33 cellular contexts compared by ENCODE assay signal in genomic region chr12:109816870-109817269, GRCh38. TPM values are rescaled to one million over a fixed set of nuclear protein-coding genes. Genes with fewer than 3 reads are reported as not detected.
"Had no signal": no experiment of that assay in that cellular context is flagged by ENCODE, and none has a peak within 500 bp of the region (broad histone marks: within the 10 kb centered on the region; RNA-seq: fewer than 3 reads in every experiment).

No MANE protein-coding gene starts in this region.

- ATAC-seq: activated CD4-positive, CD25-positive, alpha-beta regulatory T cell treated with anti-CD3 and anti-CD28 coated beads, Interleukin-2, amount 50 U/mL, for 24 hours; activated CD8-positive, alpha-beta T cell treated with anti-CD3 and anti-CD28 coated beads for 36 hours; activated T-cell treated with anti-CD3 and anti-CD28 coated beads, Interleukin-2, amount 50 U/mL, for 4 hours; activated T-helper 17 cell treated with anti-CD3 and anti-CD28 coated beads, Interleukin-2, amount 50 U/mL, for 72 hours; effector memory CD8-positive, alpha-beta T cell; gastroesophageal sphincter; T-helper 17 cell had no signal

- H3K9me3 ChIP-seq: esophagus muscularis mucosa, gastroesophageal sphincter had no signal

- H3K4me1 ChIP-seq: esophagus muscularis mucosa, gastroesophageal sphincter had no signal

- H3K9me3 Mint-ChIP-seq: activated B cell treated with CpG ODN at 0.5 μM for 24 hours; activated CD8-positive, alpha-beta T cell treated with anti-CD3 and anti-CD28 coated beads for 36 hours; activated T-cell treated with anti-CD3 and anti-CD28 coated beads, Interleukin-2, amount 50 U/mL, for 4 hours; activated T-helper 17 cell treated with anti-CD3 and anti-CD28 coated beads, Interleukin-2, amount 50 U/mL, for 72 hours; effector memory CD8-positive, alpha-beta T cell; T-helper 2 cell treated with Interferon-gamma antibody and Interleukin-4, amounts not matched to agents 5 μg/mL and 100 μg/mL, for 36 hours had no signal

- H3K36me3 Mint-ChIP-seq: activated naive CD8-positive, alpha-beta T cell had no signal

- H3K4me1 Mint-ChIP-seq: activated B cell treated with CpG ODN at 0.5 μM for 24 hours; activated T-helper 17 cell treated with anti-CD3 and anti-CD28 coated beads, Interleukin-2, amount 50 U/mL, for 72 hours; T-helper 17 cell had no signal

- H3K36me3 ChIP-seq: brain microvascular endothelial cell, esophagus muscularis mucosa, gastroesophageal sphincter, WERI-Rb-1 had no signal

- H3K4me3 ChIP-seq: esophagus muscularis mucosa, gastroesophageal sphincter had no signal

- H3K27ac ChIP-seq: brain microvascular endothelial cell, esophagus muscularis mucosa, gastroesophageal sphincter, WERI-Rb-1 had no signal

- DNase-seq: activated B cell treated with CpG ODN at 0.5 μM for 24 hours; activated CD4-positive, alpha-beta T cell treated with anti-CD3 and anti-CD28 coated beads for 48 hours; activated CD4-positive, alpha-beta T cell treated with anti-CD3 and anti-CD28 coated beads, Interleukin-2, amount 50 U/mL, for 1 hour; activated CD4-positive, alpha-beta T cell treated with anti-CD3 and anti-CD28 coated beads, Interleukin-2, amount 50 U/mL, for 48 hours; activated CD8-positive, alpha-beta memory T cell treated with anti-CD3 and anti-CD28 coated beads for 24 hours; activated CD8-positive, alpha-beta T cell treated with anti-CD3 and anti-CD28 coated beads for 36 hours; activated effector memory CD4-positive, alpha-beta T cell treated with Interleukin-2 at 50 U/mL for 16 hours; activated gamma-delta T cell treated with Interleukin-2 at 50 U/mL for 16 hours; activated naive CD4-positive, alpha-beta T cell treated with anti-CD3 and anti-CD28 coated beads, Interleukin-2, amount 50 U/mL, for 16 hours; activated naive CD4-positive, alpha-beta T cell treated with Interleukin-2 at 50 U/mL for 16 hours; activated T-cell treated with anti-CD3 and anti-CD28 coated beads, Interleukin-2, amount 50 U/mL, for 4 hours; amniotic stem cell; anterior cingulate cortex; brain microvascular endothelial cell; caudate nucleus; cortex of kidney; dermis blood vessel endothelial cell; effector CD4-positive, alpha-beta T cell; effector memory CD8-positive, alpha-beta T cell; erythroblast; foreskin melanocyte; T-helper 1 cell; T-helper 17 cell; T1000; WERI-Rb-1 had no signal

- H3K4me3 Mint-ChIP-seq: activated B cell treated with CpG ODN at 0.5 μM for 24 hours; activated CD8-positive, alpha-beta T cell treated with anti-CD3 and anti-CD28 coated beads for 36 hours; activated naive CD8-positive, alpha-beta T cell; activated T-cell treated with anti-CD3 and anti-CD28 coated beads, Interleukin-2, amount 50 U/mL, for 4 hours; activated T-helper 17 cell treated with anti-CD3 and anti-CD28 coated beads, Interleukin-2, amount 50 U/mL, for 72 hours; effector memory CD8-positive, alpha-beta T cell; T-helper 2 cell treated with Interferon-gamma antibody and Interleukin-4, amounts not matched to agents 5 μg/mL and 100 μg/mL, for 36 hours had no signal

- H3K27ac Mint-ChIP-seq: activated B cell treated with CpG ODN at 0.5 μM for 24 hours; activated CD8-positive, alpha-beta T cell treated with anti-CD3 and anti-CD28 coated beads for 36 hours; activated naive CD8-positive, alpha-beta T cell; activated T-helper 17 cell treated with anti-CD3 and anti-CD28 coated beads, Interleukin-2, amount 50 U/mL, for 72 hours; effector memory CD8-positive, alpha-beta T cell; T-helper 17 cell; T-helper 2 cell treated with Interferon-gamma antibody and Interleukin-4, amounts not matched to agents 5 μg/mL and 100 μg/mL, for 36 hours had no signal

- H3K27me3 ChIP-seq: brain microvascular endothelial cell had no signal

- FAIRE-seq: astrocyte, colon had no signal

RNA-seq across cellular contexts. Expression of gene TRPV4, which starts 16.3 kb away (rescaled TPM):
- total RNA-seq: activated B cell treated with CpG ODN at 0.5 μM for 24 hours; activated CD8-positive, alpha-beta T cell treated with anti-CD3 and anti-CD28 coated beads for 36 hours; activated T-cell treated with anti-CD3 and anti-CD28 coated beads, Interleukin-2, amount 50 U/mL, for 4 hours; activated T-helper 17 cell treated with anti-CD3 and anti-CD28 coated beads, Interleukin-2, amount 50 U/mL, for 72 hours; T-helper 17 cell had no signal
